In genomic region chr9:37079370-37080164, GRCh38 we compare ENCODE assay signal across 1 cellular context.
TF ChIP-seq lines count a peak whose summit lies in the region.

No MANE protein-coding gene starts in this region.

TF ChIP-seq in HepG2, 621 proteins besides CTCF, POLR2A, EP300 and RAD21 (continued from another document and continues in another):
- peak; percentile 99 for TF ChIP-seq POGK (CRISPR knock-in tag; conservative IDR thresholded peaks at IDR 0.05)
- peak; percentile 86; the same call in 1 of the 2 replicates for TF ChIP-seq ZNF768 (CRISPR knock-in tag; IDR thresholded peaks at IDR 0.05)
- TF ChIP-seq ZNF777 (CRISPR knock-in tag; IDR thresholded peaks at IDR 0.05): peak; percentile 88
- peak; percentile 100 for TF ChIP-seq SRY (CRISPR knock-in tag; IDR thresholded peaks at IDR 0.05)
- TF ChIP-seq NAIF1 (CRISPR knock-in tag; IDR thresholded peaks at IDR 0.05; ENCODE audit: borderline replicate concordance): peak; percentile 94
- peak; percentile 83; the same call in 1 of the 2 replicates for TF ChIP-seq E2F5 (CRISPR knock-in tag; conservative IDR thresholded peaks at IDR 0.05)
- peak; percentile 84; the same call in 1 of the 2 replicates for TF ChIP-seq THYN1 (CRISPR knock-in tag; IDR thresholded peaks at IDR 0.05; ENCODE audit: borderline replicate concordance, low read depth)
- peak; percentile 99 for TF ChIP-seq ZNF563 (CRISPR knock-in tag; IDR thresholded peaks at IDR 0.05)
- peak; percentile 98 for TF ChIP-seq ZNF776 (CRISPR knock-in tag; IDR thresholded peaks at IDR 0.05)
- no peak for TF ChIP-seq GPBP1L1 (CRISPR knock-in tag; IDR thresholded peaks at IDR 0.05)
- peak; percentile 96 for TF ChIP-seq GLI4 (CRISPR knock-in tag; IDR thresholded peaks at IDR 0.05; ENCODE audit: borderline replicate concordance)
- TF ChIP-seq PBX2 (CRISPR knock-in tag; IDR thresholded peaks at IDR 0.05): no peak
- TF ChIP-seq BHLHE40 (IDR thresholded peaks at IDR 0.05; ENCODE audit: low read length): 0 out of 2 replicates have a peak, but pooled peaks have one; percentile 30
- TF ChIP-seq DNMT3B (CRISPR knock-in tag; conservative IDR thresholded peaks at IDR 0.05): peak; percentile 99
- peak; percentile 85 for TF ChIP-seq ZFY (CRISPR knock-in tag; IDR thresholded peaks at IDR 0.05)
- peak; percentile 99 for TF ChIP-seq LBX2 (CRISPR knock-in tag; IDR thresholded peaks at IDR 0.05; ENCODE audit: borderline replicate concordance)
- no peak for TF ChIP-seq NFE2L2 (IDR thresholded peaks at IDR 0.05; ENCODE audit: low read length)
- no peak for TF ChIP-seq ZFP36 (IDR thresholded peaks at IDR 0.05; ENCODE audit: borderline replicate concordance, low read depth, low read length, partially characterized antibody)
- TF ChIP-seq ZNF460 (CRISPR knock-in tag; IDR thresholded peaks at IDR 0.05; ENCODE audit: borderline replicate concordance): no peak
- TF ChIP-seq LRRFIP1 (CRISPR knock-in tag; conservative IDR thresholded peaks at IDR 0.05): peak; percentile 54; the same call in 1 of the 2 replicates
- no peak; the same call in 1 of the 2 replicates for TF ChIP-seq ZHX2 (IDR thresholded peaks at IDR 0.05; ENCODE audit: low read depth)
- TF ChIP-seq ZHX2 (CRISPR knock-in tag; IDR thresholded peaks at IDR 0.05; ENCODE audit: borderline replicate concordance): 0 out of 2 replicates have a peak, but pooled peaks have one; percentile 74
- peak; percentile 82; the same call in 1 of the 2 replicates for TF ChIP-seq AKAP8 (CRISPR knock-in tag; IDR thresholded peaks at IDR 0.05)
- TF ChIP-seq PBX3 (CRISPR knock-in tag; IDR thresholded peaks at IDR 0.05; ENCODE audit: borderline replicate concordance): peak; percentile 93
- TF ChIP-seq ZBTB25 (CRISPR knock-in tag; IDR thresholded peaks at IDR 0.05): peak; percentile 96
- TF ChIP-seq SMAD1 (CRISPR knock-in tag; IDR thresholded peaks at IDR 0.05; ENCODE audit: borderline replicate concordance, low read depth): no peak
- TF ChIP-seq REPIN1 (CRISPR knock-in tag; IDR thresholded peaks at IDR 0.05; ENCODE audit: borderline replicate concordance, low read depth): peak; percentile 98
- peak; percentile 89 for TF ChIP-seq ZBTB2 (CRISPR knock-in tag; IDR thresholded peaks at IDR 0.05; ENCODE audit: low read depth)
- peak; percentile 96 for TF ChIP-seq SMAD3 (CRISPR knock-in tag; IDR thresholded peaks at IDR 0.05)
- TF ChIP-seq NR0B2 (CRISPR knock-in tag; IDR thresholded peaks at IDR 0.05): peak; percentile 100
- peak; percentile 43 for TF ChIP-seq AGO1 (IDR thresholded peaks at IDR 0.05; ENCODE audit: low read depth, low read length, poor library complexity, severe bottlenecking)
- TF ChIP-seq ZNF564 (CRISPR knock-in tag; IDR thresholded peaks at IDR 0.05): peak; percentile 97
- TF ChIP-seq KAT2B (IDR thresholded peaks at IDR 0.05; ENCODE audit: borderline replicate concordance, low read depth, low read length): no peak
- peak; percentile 96 for TF ChIP-seq SNAPC5 (CRISPR knock-in tag; IDR thresholded peaks at IDR 0.05; ENCODE audit: borderline replicate concordance)
- TF ChIP-seq YEATS2 (CRISPR knock-in tag; IDR thresholded peaks at IDR 0.05; ENCODE audit: borderline replicate concordance): peak; percentile 88
- TF ChIP-seq RBAK (CRISPR knock-in tag; IDR thresholded peaks at IDR 0.05): no peak
- TF ChIP-seq ZNF615 (CRISPR knock-in tag; IDR thresholded peaks at IDR 0.05; ENCODE audit: borderline replicate concordance): peak; percentile 97; the same call in 1 of the 2 replicates
- peak; percentile 95; the same call in 1 of the 2 replicates for TF ChIP-seq BRCA1 (CRISPR knock-in tag; IDR thresholded peaks at IDR 0.05)
- no peak for TF ChIP-seq ZNF850 (CRISPR knock-in tag; conservative IDR thresholded peaks at IDR 0.05)
- TF ChIP-seq ZNF780A (CRISPR knock-in tag; IDR thresholded peaks at IDR 0.05): peak; percentile 98
- no peak for TF ChIP-seq TRIM24 (CRISPR knock-in tag; IDR thresholded peaks at IDR 0.05)
